ENCODE assay signal across 22 cellular contexts in the genomic region with DNA sequence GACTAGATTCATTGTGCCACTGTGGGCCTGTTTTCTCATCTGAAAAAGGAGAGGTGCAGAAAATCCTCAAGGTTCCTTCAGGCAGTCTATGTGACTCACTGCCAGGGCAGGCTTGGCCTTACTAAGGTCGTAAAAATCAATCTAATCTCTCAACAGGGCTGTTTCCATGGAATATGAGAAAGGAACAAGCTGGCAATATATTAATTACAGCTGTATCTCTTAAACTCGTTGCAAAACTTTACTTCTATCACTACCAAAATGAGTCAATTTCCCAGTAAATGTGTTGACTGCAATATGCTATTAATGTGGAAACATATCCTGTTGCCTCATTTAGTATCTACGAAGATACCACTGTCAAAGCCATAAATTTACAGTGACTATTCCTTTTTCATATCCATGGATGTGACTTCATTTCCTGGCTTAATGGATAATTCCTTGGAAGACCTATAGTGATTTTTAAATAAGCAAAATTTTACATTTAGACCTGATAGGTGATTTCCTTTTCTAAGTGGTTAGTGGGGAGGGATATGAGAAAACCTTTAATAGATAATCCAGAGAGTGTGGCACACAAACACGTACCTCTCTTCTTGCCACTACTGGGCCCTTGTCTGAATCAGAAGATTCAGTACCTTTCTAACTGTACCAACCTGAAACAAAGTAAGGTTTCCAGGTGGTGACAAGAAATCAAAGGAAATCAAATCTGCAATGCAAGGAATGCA.
DNase-seq lines count a peak whose midpoint lies in the region; ATAC-seq, FAIRE-seq and TF ChIP-seq lines count a peak whose summit lies in the region.
"Had no signal": no experiment of that assay in that cellular context is flagged by ENCODE, and none has a peak within 500 bp of the region (broad histone marks: within the 10 kb centered on the region; RNA-seq: fewer than 3 reads in every experiment).

No MANE protein-coding gene starts in this region.

- WGBS in heart left ventricle, 4 donors, result 48 to 68% (median 64%) methylated on average over 4 of the region's 4 CpGs

- intact Hi-C loops in mucosa of descending colon (cut with DNase I, micrococcal nuclease), result no loop called here
- intact Hi-C loops in vagina (cut with DNase I), result no loop called here
- intact Hi-C loops in heart left ventricle (cut with DNase I), result no loop called here

- CTCF ChIA-PET in BJ (lab: Yijun Ruan, JAX), result interaction anchor here (0.9 kb wide), 1 partner anchor 346 kb away, joined by 3 read pairs; no protein-coding TSS in a partner anchor

- peak; percentile 31 for FAIRE-seq in colon (lab: Jason Lieb, UNC)
- FAIRE-seq: frontal cortex had no signal

- no peaks in the 10 kb centered on the region for H3K4me1 ChIP-seq in mucosa of descending colon (ENCODE audit: low read depth)
- peaks cover 8% of the 10 kb centered on the region for H3K4me1 ChIP-seq in vagina
- H3K4me1 ChIP-seq in heart left ventricle, result no peaks in the 10 kb centered on the region
- H3K4me1 ChIP-seq: left lung had no signal

- no peak overlapping the region for H3K4me3 Mint-ChIP-seq in HFFc6
- H3K4me3 Mint-ChIP-seq: H9 had no signal

- H3K4me3 ChIP-seq in BJ (ENCODE audit: low read depth, low read length) (no peak overlapping the region), mucosa of descending colon (no peak overlapping the region), vagina (no peak overlapping the region), heart left ventricle (no peak overlapping the region)
- H3K4me3 ChIP-seq: left lung had no signal

- no peaks in the 10 kb centered on the region for H3K27me3 Mint-ChIP-seq in HFFc6 (ENCODE audit: insufficient read depth)

- H3K9me3 Mint-ChIP-seq in HFFc6, result no peaks in the 10 kb centered on the region

- TF ChIP-seq POLR2A in vagina (IDR thresholded peaks at IDR 0.05), result no peak
- TF ChIP-seq POLR2A in heart left ventricle (IDR thresholded peaks at IDR 0.05), result no peak

- H3K36me3 ChIP-seq in BJ (ENCODE audit: control insufficient read depth, insufficient read depth, low read length) (no peaks in the 10 kb centered on the region; the same call in 1 of the 2 replicates), mucosa of descending colon (ENCODE audit: low read depth) (no peaks in the 10 kb centered on the region), vagina (no peaks in the 10 kb centered on the region), heart left ventricle (peaks cover 0 to 55% (median 8%) of the 10 kb centered on the region in 9 donors)
- H3K36me3 ChIP-seq: left lung had no signal

- TF ChIP-seq CTCF in BJ (IDR thresholded peaks at IDR 0.05; ENCODE audit: insufficient read depth, low read depth, low read length) (no peak), HFFc6 (IDR thresholded peaks at IDR 0.05) (no peak), mucosa of descending colon (IDR thresholded peaks at IDR 0.05) (no peak), vagina (IDR thresholded peaks at IDR 0.05) (no peak), heart left ventricle (IDR thresholded peaks at IDR 0.05) (no peak)

- H3K27ac Mint-ChIP-seq in HFFc6, result peak overlapping the region; percentile 64

- DNase-seq in BJ (ENCODE audit: low read depth) (peak; percentile 51), HFFc6 (peak; percentile 61), mucosa of descending colon (no peak), vagina (ENCODE audit: extremely low spot score in 2 of 2) (no peak), heart left ventricle (no peak)
- DNase-seq: activated CD4-positive, CD25-positive, alpha-beta regulatory T cell; AML-193; cerebellar nuclear complex; GF-D8; H9; left lung; NCI-H187; NCI-H526; occipital lobe; SIG-M5; substantia nigra; T-helper 2 cell had no signal

- peaks cover 25% of the 10 kb centered on the region for H3K4me1 Mint-ChIP-seq in HFFc6 (ENCODE audit: low read depth)

- H3K36me3 Mint-ChIP-seq in HFFc6 (ENCODE audit: low read depth), result peaks cover 5% of the 10 kb centered on the region

- ATAC-seq in mucosa of descending colon (peak; percentile 74), HG02678 (IDR thresholded peaks at IDR 0.05; ENCODE audit: unreplicated experiment) (no peak), heart left ventricle (no peak), GM21367 (IDR thresholded peaks at IDR 0.05; ENCODE audit: unreplicated experiment) (no peak)
- ATAC-seq: sciatic nerve had no signal

- H3K9me3 ChIP-seq in mucosa of descending colon (no peaks in the 10 kb centered on the region), vagina (no peaks in the 10 kb centered on the region), heart left ventricle (no peaks in the 10 kb centered on the region)
- H3K9me3 ChIP-seq: left lung had no signal

- H3K27ac ChIP-seq in vagina (no peak overlapping the region), heart left ventricle (no peak overlapping the region)
- H3K27ac ChIP-seq: left lung had no signal

- POLR2A ChIA-PET in BJ (lab: Charles Lee), result no interaction called here

- no peaks in the 10 kb centered on the region for H3K27me3 ChIP-seq in BJ (ENCODE audit: control insufficient read depth, insufficient read depth, low read length)
- H3K27me3 ChIP-seq in vagina, result no peaks in the 10 kb centered on the region
- H3K27me3 ChIP-seq in heart left ventricle, result no peaks in the 10 kb centered on the region
- H3K27me3 ChIP-seq: left lung had no signal

Comparison
In these comparisons a context has a peak if more than half of its experiments do, and no peak if none do; other contexts are left out.
1. DNase-seq: peak in BJ (single experiment) and HFFc6 (single experiment); none in mucosa of descending colon (0 of 3), vagina (0 of 2) and heart left ventricle (0 of 5).